9 cellular contexts compared by ENCODE assay signal in genomic region chr9:14769235-14769580, GRCh38. TPM values are rescaled to one million over a fixed set of nuclear protein-coding genes. Genes with fewer than 3 reads are reported as not detected.
A peak's percentile ranks its signal among the peaks of the same experiment; 100 is the strongest.
DNase-seq lines count a peak whose midpoint lies in the region; ATAC-seq and TF ChIP-seq lines count a peak whose summit lies in the region.
"Had no signal": no experiment of that assay in that cellular context is flagged by ENCODE, and none has a peak within 500 bp of the region (broad histone marks: within the 10 kb centered on the region; RNA-seq: fewer than 3 reads in every experiment).

No MANE protein-coding gene starts in this region.

- H3K9me3 Mint-ChIP-seq in activated naive CD4-positive, alpha-beta T cell treated with anti-CD3 and anti-CD28 coated beads, Interleukin-2, amount 10 ng/mL, durations not matched to agents 7 days and 5 days = no peaks in the 10 kb centered on the region

- no peak for TF ChIP-seq EP300 in Ishikawa (IDR thresholded peaks at IDR 0.05; ENCODE audit: borderline replicate concordance)

- TF ChIP-seq CTCF in GM12872 (IDR thresholded peaks at IDR 0.05; ENCODE audit: insufficient read depth, low read depth, low read length) = peak; percentile 43; the same call in 2 of the 3 replicates

- CTCF ChIA-PET in activated naive CD4-positive, alpha-beta T cell treated with anti-CD3 and anti-CD28 coated beads, Interleukin-2, amount 10 ng/mL, durations not matched to agents 7 days and 5 days (lab: Charles Lee) = interaction anchor here (0.5 to 2.5 kb wide), 12 partner anchors 11 to 1342 kb away, joined by 3 to 7 read pairs (median 3); no protein-coding TSS in a partner anchor

- H3K4me3 Mint-ChIP-seq in activated naive CD4-positive, alpha-beta T cell treated with anti-CD3 and anti-CD28 coated beads, Interleukin-2, amount 10 ng/mL, durations not matched to agents 7 days and 5 days = no peak overlapping the region
- H3K4me3 Mint-ChIP-seq: activated naive CD8-positive, alpha-beta T cell had no signal

- H3K27ac Mint-ChIP-seq in activated naive CD4-positive, alpha-beta T cell treated with anti-CD3 and anti-CD28 coated beads, Interleukin-2, amount 10 ng/mL, durations not matched to agents 7 days and 5 days = no peak overlapping the region
- H3K27ac Mint-ChIP-seq: activated naive CD8-positive, alpha-beta T cell had no signal

- peak; percentile 23 for DNase-seq in left kidney (ENCODE audit: low read depth, low spot score)
- no peak for DNase-seq in SKM-1 treated with dmso at 0.1 percent for 144 hours (lab: John Stamatoyannopoulos, UW; ENCODE audit: unreplicated experiment)
- no peak for DNase-seq in activated naive CD4-positive, alpha-beta T cell treated with anti-CD3 and anti-CD28 coated beads, Interleukin-2, amount 10 ng/mL, durations not matched to agents 7 days and 5 days
- no peak for DNase-seq in mucosa of gallbladder (ENCODE audit: low spot score)
- DNase-seq in hepatic stellate cell (ENCODE audit: low spot score) = no peak

- peak; percentile 59 for TF ChIP-seq RAD21 in Ishikawa (IDR thresholded peaks at IDR 0.05; ENCODE audit: low read depth)

- peak; percentile 51 for ATAC-seq in SK-N-SH treated with all-trans-retinoic acid at 6 μM for 48 hours

- no peaks in the 10 kb centered on the region for H3K4me1 Mint-ChIP-seq in activated naive CD4-positive, alpha-beta T cell treated with anti-CD3 and anti-CD28 coated beads, Interleukin-2, amount 10 ng/mL, durations not matched to agents 7 days and 5 days

- no peaks in the 10 kb centered on the region for H3K36me3 Mint-ChIP-seq in activated naive CD4-positive, alpha-beta T cell treated with anti-CD3 and anti-CD28 coated beads, Interleukin-2, amount 10 ng/mL, durations not matched to agents 7 days and 5 days
- H3K36me3 Mint-ChIP-seq: activated naive CD8-positive, alpha-beta T cell had no signal

- H3K27me3 Mint-ChIP-seq in activated naive CD4-positive, alpha-beta T cell treated with anti-CD3 and anti-CD28 coated beads, Interleukin-2, amount 10 ng/mL, durations not matched to agents 7 days and 5 days = peaks cover 5% of the 10 kb centered on the region

TF ChIP-seq in Ishikawa, 13 proteins besides CTCF, POLR2A, EP300 and RAD21:
- no peak for TF ChIP-seq EGR1 (IDR thresholded peaks at IDR 0.05)
- TF ChIP-seq TCF12 (IDR thresholded peaks at IDR 0.05; ENCODE audit: low read depth) = no peak
- no peak for TF ChIP-seq NFIC (IDR thresholded peaks at IDR 0.05)
- TF ChIP-seq REST (IDR thresholded peaks at IDR 0.05; ENCODE audit: low read depth) = no peak
- no peak for TF ChIP-seq TAF1 (IDR thresholded peaks at IDR 0.05; ENCODE audit: low read depth)
- no peak for TF ChIP-seq CEBPB (IDR thresholded peaks at IDR 0.05)
- TF ChIP-seq USF1 (IDR thresholded peaks at IDR 0.05) = no peak
- TF ChIP-seq ZBTB7A (IDR thresholded peaks at IDR 0.05; ENCODE audit: low read depth) = no peak
- no peak for TF ChIP-seq CREB1 (IDR thresholded peaks at IDR 0.05; ENCODE audit: low read depth)

TF ChIP-seq in SK-N-SH treated with all-trans-retinoic acid at 6 μM for 48 hours, 23 proteins besides CTCF, POLR2A, EP300 and RAD21:
- TF ChIP-seq ZFP30 (CRISPR knock-in tag; IDR thresholded peaks at IDR 0.05) (no peak), BACH2 (CRISPR knock-in tag; IDR thresholded peaks at IDR 0.05; ENCODE audit: borderline replicate concordance) (no peak), OSR1 (CRISPR knock-in tag; IDR thresholded peaks at IDR 0.05) (no peak), ZNF70 (CRISPR knock-in tag; IDR thresholded peaks at IDR 0.05) (no peak), CSDC2 (CRISPR knock-in tag; IDR thresholded peaks at IDR 0.05) (no peak), ZNF565 (CRISPR knock-in tag; conservative IDR thresholded peaks at IDR 0.05; ENCODE audit: low read depth) (no peak), CREB5 (CRISPR knock-in tag; IDR thresholded peaks at IDR 0.05; ENCODE audit: low read depth) (no peak), ZC3H10 (CRISPR knock-in tag; IDR thresholded peaks at IDR 0.05) (no peak), TSHZ2 (CRISPR knock-in tag; IDR thresholded peaks at IDR 0.05) (no peak), TCF4 (CRISPR knock-in tag; IDR thresholded peaks at IDR 0.05; ENCODE audit: borderline replicate concordance) (no peak), CSRNP3 (CRISPR knock-in tag; IDR thresholded peaks at IDR 0.05) (no peak), ISL1 (CRISPR knock-in tag; IDR thresholded peaks at IDR 0.05) (no peak), PATZ1 (CRISPR knock-in tag; IDR thresholded peaks at IDR 0.05; ENCODE audit: borderline replicate concordance) (no peak), PPARA (CRISPR knock-in tag; IDR thresholded peaks at IDR 0.05; ENCODE audit: borderline replicate concordance) (no peak), ZNF8 (CRISPR knock-in tag; IDR thresholded peaks at IDR 0.05) (no peak), RARB (CRISPR knock-in tag; IDR thresholded peaks at IDR 0.05) (no peak), ESRRG (CRISPR knock-in tag; IDR thresholded peaks at IDR 0.05) (no peak), ARNTL (CRISPR knock-in tag; IDR thresholded peaks at IDR 0.05; ENCODE audit: borderline replicate concordance, low read depth) (no peak)

RNA-seq across cellular contexts. Expression of gene CER1, which starts 46.7 kb away (rescaled TPM):
- not detected for total RNA-seq in mucosa of gallbladder
